Comparison of ENCODE assay signal across 22 cellular contexts in genomic region chr5:20248102-20248501, GRCh38.
DNase-seq lines count a peak whose midpoint lies in the region; ATAC-seq and TF ChIP-seq lines count a peak whose summit lies in the region.
"Had no signal": no experiment of that assay in that cellular context is flagged by ENCODE, and none has a peak within 500 bp of the region (broad histone marks: within the 10 kb centered on the region; RNA-seq: fewer than 3 reads in every experiment).

No MANE protein-coding gene starts in this region.

- H3K79me2 ChIP-seq in ACC112 (ENCODE audit: control insufficient read depth, insufficient read depth, low read length, unreplicated experiment) = no peaks in the 10 kb centered on the region
- no peaks in the 10 kb centered on the region for H3K79me2 ChIP-seq in neural cell (replicated peaks; ENCODE audit: insufficient read depth, low read length)

- H3K4me1 ChIP-seq in ACC112 (ENCODE audit: control insufficient read depth, insufficient read depth, low read length, unreplicated experiment) = no peaks in the 10 kb centered on the region
- H3K4me1 ChIP-seq in Panc1 (ENCODE audit: control insufficient read depth, insufficient read depth, low read length) = no peaks in the 10 kb centered on the region; the same call in 1 of the 2 replicates
- H3K4me1 ChIP-seq in BE2C = no peaks in the 10 kb centered on the region
- H3K4me1 ChIP-seq: HAP-1 had no signal

- no peak overlapping the region for H3K9ac ChIP-seq in neural cell (ENCODE audit: low read length)
- H3K9ac ChIP-seq: GM23248 had no signal

- ATAC-seq in Panc1 (no peak), GM21447 (IDR thresholded peaks at IDR 0.05; ENCODE audit: unreplicated experiment) (no peak), GM19324 (IDR thresholded peaks at IDR 0.05; ENCODE audit: low FRiP score, unreplicated experiment) (no peak)
- ATAC-seq: SK-N-SH treated with all-trans-retinoic acid at 6 μM for 48 hours had no signal

- intact Hi-C loops in Panc1 (cut with micrococcal nuclease; ENCODE audit: unreplicated experiment) = no loop called here

- CTCF ChIA-PET in Panc1 (lab: Charles Lee) = no interaction called here

- in situ Hi-C loops in Panc1 (cut with HindIII; ENCODE audit: low pct_unique_long_range_greater_than_20kb, low sequenced_read_pairs) = no loop called here

- peak; percentile 93 for TF ChIP-seq EP300 in neural cell (conservative IDR thresholded peaks at IDR 0.05; ENCODE audit: poor library complexity, severe bottlenecking)

- BruUV-seq in Panc1 (replicated peaks; lab: Mats Ljungman, UMichigan) = no TSS peak

- H3K9me2 ChIP-seq in neural cell (ENCODE audit: insufficient read depth, low read length) = no peaks in the 10 kb centered on the region

- no peaks in the 10 kb centered on the region for H4K20me1 ChIP-seq in neural cell (ENCODE audit: insufficient read depth)

- H3K4me2 ChIP-seq in neural cell (ENCODE audit: low read length) = no peak overlapping the region

- H3K27me3 ChIP-seq in ACC112 (ENCODE audit: insufficient read depth, low read length) (no peaks in the 10 kb centered on the region), Panc1 (ENCODE audit: control insufficient read depth, insufficient read depth, low read length) (no peaks in the 10 kb centered on the region), neural cell (ENCODE audit: insufficient read depth, low read depth, low read length) (no peaks in the 10 kb centered on the region), BE2C (no peaks in the 10 kb centered on the region)

- no peak for TF ChIP-seq RAD21 in neural cell (conservative IDR thresholded peaks at IDR 0.05)

- H3K36me3 ChIP-seq in ACC112 (ENCODE audit: insufficient read depth, low read length) = no peaks in the 10 kb centered on the region
- H3K36me3 ChIP-seq in Panc1 (ENCODE audit: control insufficient read depth, insufficient read depth, low read length) = no peaks in the 10 kb centered on the region
- no peaks in the 10 kb centered on the region for H3K36me3 ChIP-seq in neural cell (ENCODE audit: insufficient read depth, low read length)
- H3K36me3 ChIP-seq in BE2C = no peaks in the 10 kb centered on the region
- H3K36me3 ChIP-seq: HAP-1 had no signal

- peak overlapping the region; percentile 59 for H2AFZ ChIP-seq in ACC112 (ENCODE audit: low read length, unreplicated experiment)
- H2AFZ ChIP-seq in neural cell (ENCODE audit: low read depth, low read length) = no peak overlapping the region
- H2AFZ ChIP-seq: GM23248 had no signal

- no peak for DNase-seq in Panc1 (ENCODE audit: low read depth, low spot score)
- DNase-seq in epithelial cell of esophagus (ENCODE audit: low read depth) = peak; percentile 16
- DNase-seq in BE2C = no peak
- DNase-seq: CD4-positive, CD25-positive, alpha-beta regulatory T cell; COR-L47; DMS79; GM23248; KBM-7; NCI-H1092 treated with DMSO at 0.1 percent for 48 hours; NCI-H1436 treated with DMSO at 0.1 percent for 48 hours; NCI-H1930; NCI-H226; NCI-H774; NK-92 treated with Interleukin-12 subunit alpha and Interleukin-12 subunit beta, amount 100 ng/mL, for 24 hours; SIG-M5 had no signal

- no peak overlapping the region for H3K4me3 ChIP-seq in ACC112 (ENCODE audit: low read depth, low read length)
- H3K4me3 ChIP-seq in Panc1 (ENCODE audit: low read depth in 2 of 2, low read length in 2 of 2) = no peak overlapping the region
- no peak overlapping the region for H3K4me3 ChIP-seq in epithelial cell of esophagus (ENCODE audit: low read length)
- H3K4me3 ChIP-seq in neural cell (ENCODE audit: low read length) = no peak overlapping the region
- H3K4me3 ChIP-seq in BE2C (ENCODE audit: low read depth, low read length) = no peak overlapping the region
- H3K4me3 ChIP-seq: GM23248, HAP-1 had no signal

- H3K27ac ChIP-seq in ACC112 (ENCODE audit: low read depth, low read length) (no peak overlapping the region), Panc1 (ENCODE audit: low read length) (peak overlapping the region; percentile 64; the same call in 1 of the 2 replicates), neural cell (ENCODE audit: low read length) (no peak overlapping the region)
- H3K27ac ChIP-seq: GM23248, HL-60 had no signal

- TF ChIP-seq CTCF in Panc1 (IDR thresholded peaks at IDR 0.05) (no peak), epithelial cell of esophagus (IDR thresholded peaks at IDR 0.05; ENCODE audit: insufficient read depth, low read depth, low read length, missing control alignments) (no peak), neural cell (IDR thresholded peaks at IDR 0.05; ENCODE audit: poor library complexity, severe bottlenecking) (no peak), BE2C (IDR thresholded peaks at IDR 0.05; ENCODE audit: low read depth, low read length) (no peak)

- H3K9me3 ChIP-seq in Panc1 (ENCODE audit: control insufficient read depth, insufficient read depth, low read depth, low read length) (no peaks in the 10 kb centered on the region), neural cell (ENCODE audit: low read length) (no peaks in the 10 kb centered on the region), BE2C (no peaks in the 10 kb centered on the region)
- H3K9me3 ChIP-seq: HAP-1 had no signal

- H3F3A ChIP-seq in neural cell (ENCODE audit: insufficient read depth, low read length, poor library complexity, severe bottlenecking) = no peaks in the 10 kb centered on the region

- POLR2A ChIA-PET in Panc1 (lab: Charles Lee) = no interaction called here

TF ChIP-seq in neural cell, 6 proteins besides CTCF, POLR2A, EP300 and RAD21:
- TF ChIP-seq MXI1 (conservative IDR thresholded peaks at IDR 0.05; ENCODE audit: poor library complexity, severe bottlenecking) (no peak), POLR2AphosphoS5 (IDR thresholded peaks at IDR 0.05) (peak; percentile 86), TAF1 (IDR thresholded peaks at IDR 0.05; ENCODE audit: low read depth) (no peak)
